In the genomic region with DNA sequence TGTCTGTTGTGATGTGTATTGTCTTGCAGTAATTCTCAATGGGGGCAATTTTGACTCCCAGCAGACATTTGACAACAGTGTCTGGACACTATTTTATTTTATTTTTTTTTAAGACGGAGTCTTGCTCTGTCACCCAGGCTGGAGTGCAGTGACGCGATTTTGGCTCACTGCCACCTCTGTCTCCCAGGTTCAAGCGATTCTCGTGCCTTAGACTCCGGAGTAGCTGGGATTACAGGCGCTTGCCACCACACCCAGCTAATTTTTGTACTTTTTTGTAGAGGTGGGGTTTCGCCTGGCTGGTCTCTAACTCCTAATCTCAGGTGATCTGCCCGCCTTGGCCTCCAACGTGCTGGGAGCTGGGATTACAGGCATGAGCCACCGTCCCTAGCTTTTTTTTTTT, we compare ENCODE assay signal across 9 cellular contexts. TPM values are rescaled to one million over a fixed set of nuclear protein-coding genes. Genes with fewer than 3 reads are reported as not detected.
DNase-seq lines count a peak whose midpoint lies in the region; ATAC-seq and TF ChIP-seq lines count a peak whose summit lies in the region.
"Had no signal": no experiment of that assay in that cellular context is flagged by ENCODE, and none has a peak within 500 bp of the region (broad histone marks: within the 10 kb centered on the region; RNA-seq: fewer than 3 reads in every experiment).

No MANE protein-coding gene starts in this region.

- H3K4me3 ChIP-seq in MG63 (peak overlapping the region; percentile 88), esophagus squamous epithelium (peak overlapping the region in 3 of 4 donors; percentile 85 to 95 (median 86)), trophoblast cell (ENCODE audit: low read depth, low read length) (no peak overlapping the region)

- 37 to 43% methylated on average over 9 to 11 of the region's 11 CpGs for WGBS in esophagus squamous epithelium, 2 donors
- no CpG with 5 or more reads among the region's 11 CpGs for WGBS in trophoblast cell (ENCODE audit: extremely low coverage, insufficient coverage, insufficient read length)

- H3K18ac ChIP-seq in trophoblast cell (ENCODE audit: low read length) = no peak overlapping the region

- peaks cover 38% of the 10 kb centered on the region for H3K36me3 ChIP-seq in MG63
- peaks cover 33 to 51% (median 33%) of the 10 kb centered on the region in 3 donors for H3K36me3 ChIP-seq in esophagus squamous epithelium
- peaks cover 45 to 49% of the 10 kb centered on the region in 2 experiments for H3K36me3 ChIP-seq in trophoblast cell (ENCODE audit: control insufficient read depth in 1 of 2, insufficient read depth in 2 of 2, low read length in 2 of 2)

- TF ChIP-seq CTCF in 22Rv1 (IDR thresholded peaks at IDR 0.05) = no peak
- TF ChIP-seq CTCF in esophagus squamous epithelium (IDR thresholded peaks at IDR 0.05) = no peak

- no peak overlapping the region for H3K4ac ChIP-seq in trophoblast cell (ENCODE audit: low read depth, low read length)

- no peak overlapping the region for H2AFZ ChIP-seq in trophoblast cell (ENCODE audit: insufficient read depth, low read length, poor library complexity)

- no peak overlapping the region for H3K23ac ChIP-seq in trophoblast cell (ENCODE audit: low read length)

- no peak overlapping the region for H4K12ac ChIP-seq in trophoblast cell (ENCODE audit: low read depth, low read length)

- no peak for ATAC-seq in HG02870 (IDR thresholded peaks at IDR 0.05; ENCODE audit: unreplicated experiment)

- H3K79me1 ChIP-seq in trophoblast cell (ENCODE audit: low read length) = peaks cover 8% of the 10 kb centered on the region

- H3K27me3 ChIP-seq in MG63 = no peaks in the 10 kb centered on the region
- H3K27me3 ChIP-seq in esophagus squamous epithelium = no peaks in the 10 kb centered on the region
- H3K27me3 ChIP-seq in trophoblast cell (ENCODE audit: insufficient read depth, low read length) = no peaks in the 10 kb centered on the region

- no peak overlapping the region for H4K8ac ChIP-seq in trophoblast cell (ENCODE audit: low read depth, low read length)

- DNase-seq in MG63 = no peak
- no peak for DNase-seq in esophagus squamous epithelium (lab: John Stamatoyannopoulos, UW)
- no peak for DNase-seq in trophoblast cell
- no peak for DNase-seq in superior temporal gyrus (ENCODE audit: extremely low spot score)
- DNase-seq: mesendoderm, NCI-H2081 had no signal

- H3K4me1 ChIP-seq in esophagus squamous epithelium (peaks cover 24 to 62% (median 28%) of the 10 kb centered on the region in 3 donors), trophoblast cell (ENCODE audit: control insufficient read depth in 1 of 2, insufficient read depth in 2 of 2, low read length in 2 of 2) (peaks cover 0 to 9% of the 10 kb centered on the region in 2 experiments)

- peak overlapping the region; percentile 82 for H3K27ac ChIP-seq in 22Rv1
- peak overlapping the region; percentile 93 to 97 (median 95) for H3K27ac ChIP-seq in esophagus squamous epithelium
- H3K27ac ChIP-seq in trophoblast cell (ENCODE audit: low read depth, low read length) = no peak overlapping the region

- no peak overlapping the region for H2BK5ac ChIP-seq in trophoblast cell (ENCODE audit: low read depth, low read length, poor library complexity)

- no peak overlapping the region for H2BK120ac ChIP-seq in trophoblast cell (ENCODE audit: insufficient read depth, low read length, poor library complexity)

- H3K9ac ChIP-seq in trophoblast cell (ENCODE audit: low read length) = no peak overlapping the region

- no peak overlapping the region for H4K91ac ChIP-seq in trophoblast cell (ENCODE audit: low read depth, low read length)

- H3K9me3 ChIP-seq in MG63 (no peaks in the 10 kb centered on the region), esophagus squamous epithelium (no peaks in the 10 kb centered on the region), trophoblast cell (ENCODE audit: insufficient read depth, low read depth, low read length) (no peaks in the 10 kb centered on the region)

- no peak overlapping the region for H2AK5ac ChIP-seq in trophoblast cell (ENCODE audit: low read length)

- no peak for TF ChIP-seq POLR2A in esophagus squamous epithelium (IDR thresholded peaks at IDR 0.05)

- no peak overlapping the region for H3K4me2 ChIP-seq in trophoblast cell (ENCODE audit: low read length)

- no peak overlapping the region for H3K14ac ChIP-seq in trophoblast cell (ENCODE audit: low read length)

- intact Hi-C loops in esophagus squamous epithelium (cut with DNase I) = no loop called here

- peaks cover 5% of the 10 kb centered on the region for H3K79me2 ChIP-seq in trophoblast cell (ENCODE audit: control insufficient read depth, insufficient read depth, low read length, poor library complexity)

- H2BK12ac ChIP-seq in trophoblast cell (ENCODE audit: low read length) = no peak overlapping the region

RNA-seq across cellular contexts. Expression of a gene that starts 1.4 kb away (rescaled TPM):
- 77.9 and 121 TPM in 2 replicates for total RNA-seq in MG63 (2014; rRNA removed; shearing (Covaris generic); ENCODE audit: low replicate concordance)
- total RNA-seq in esophagus squamous epithelium = 100 to 1,000 TPM in 3 of 4 donors, 10 to 100 TPM in 1; 67.5 to 121 (median 113) TPM
- 44.6 and 46.2 TPM in 2 replicates for polyA plus RNA-seq in trophoblast cell (2013)

RNA-seq across cellular contexts. Expression of a gene that starts 7.8 kb away (rescaled TPM):
- not detected in 2 replicates for total RNA-seq in MG63 (2014; rRNA removed; shearing (Covaris generic); ENCODE audit: low replicate concordance)
- total RNA-seq in esophagus squamous epithelium = 10 to 100 TPM in 1 of 4 donors, 1 to 10 TPM in 3; 5.9 to 14.1 (median 6.8) TPM
- 0.22 and 0.33 TPM in 2 replicates for polyA plus RNA-seq in trophoblast cell (2013)
- total RNA-seq: dermis microvascular lymphatic vessel endothelial cell had no signal

RNA-seq across cellular contexts. Expression of a gene that starts 13.6 kb away (rescaled TPM):
- 58.3 and 96.9 TPM in 2 replicates for total RNA-seq in MG63 (2014; rRNA removed; shearing (Covaris generic); ENCODE audit: low replicate concordance)
- 100 to 1,000 TPM in 1 of 4 donors, 10 to 100 TPM in 3; 52.2 to 122 (median 57.6) TPM for total RNA-seq in esophagus squamous epithelium
- 122 and 131 TPM in 2 replicates for polyA plus RNA-seq in trophoblast cell (2013)

RNA-seq across cellular contexts. Expression of a gene that starts 14.2 kb away (rescaled TPM):
- not detected in 2 replicates for total RNA-seq in MG63 (2014; rRNA removed; shearing (Covaris generic); ENCODE audit: low replicate concordance)
- total RNA-seq in esophagus squamous epithelium = under 1 TPM; 0.09 to 0.76 (median 0.25) TPM
- 0.03 TPM in 2 replicates for polyA plus RNA-seq in trophoblast cell (2013)

RNA-seq across cellular contexts. Expression of a gene that starts 22.8 kb away (rescaled TPM):
- total RNA-seq in MG63 (2014; rRNA removed; shearing (Covaris generic); ENCODE audit: low replicate concordance) = not detected in 2 replicates
- total RNA-seq in esophagus squamous epithelium = not detected
- not detected in 2 replicates for polyA plus RNA-seq in trophoblast cell (2013)
- total RNA-seq: dermis microvascular lymphatic vessel endothelial cell had no signal
